ENCODE assay signal across 8 cellular contexts in the genomic region with DNA sequence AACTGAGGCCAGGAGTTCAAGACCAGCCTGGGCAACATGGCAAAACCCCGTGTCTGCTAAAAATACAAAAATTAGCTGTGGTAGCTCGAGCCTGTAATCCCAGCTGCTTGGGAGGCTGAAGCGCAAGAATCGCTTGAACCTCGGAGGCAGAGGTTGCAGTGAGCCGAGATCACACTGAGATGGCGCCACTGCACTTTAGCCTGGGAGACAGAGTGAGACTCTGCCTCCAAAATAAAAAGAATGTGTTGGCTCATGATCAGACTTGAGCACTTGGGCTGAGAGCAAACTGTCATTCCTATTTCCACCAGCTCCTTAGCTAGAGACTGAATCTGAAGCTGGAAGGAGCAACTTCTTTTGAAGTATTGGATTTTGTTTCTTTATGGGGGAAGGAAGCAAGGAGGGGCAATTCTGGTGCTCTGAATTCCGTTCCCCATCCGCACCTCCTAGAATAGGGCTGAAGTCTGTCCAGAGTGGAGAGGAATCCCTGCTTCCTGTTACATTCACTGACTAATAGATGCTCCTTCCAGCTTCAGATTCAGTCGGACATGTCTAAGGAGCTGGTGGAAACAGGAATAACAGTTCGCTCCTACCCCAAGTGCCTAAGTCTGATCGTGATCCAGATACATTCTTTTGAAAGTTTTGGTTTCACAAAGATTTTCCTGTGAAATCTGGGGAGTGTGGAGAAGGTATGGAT. TPM values are rescaled to one million over a fixed set of nuclear protein-coding genes. Genes with fewer than 3 reads are reported as not detected.
DNase-seq lines count a peak whose midpoint lies in the region; ATAC-seq and TF ChIP-seq lines count a peak whose summit lies in the region.

No MANE protein-coding gene starts in this region.

- no peak overlapping the region for H3K9ac ChIP-seq in neural cell (ENCODE audit: low read length)

- peaks cover 21% of the 10 kb centered on the region for H3K36me3 Mint-ChIP-seq in effector memory CD8-positive, alpha-beta T cell (ENCODE audit: insufficient read depth)

- H3K36me3 ChIP-seq in GM06990 (ENCODE audit: control insufficient read depth, insufficient read depth, low read length) (peaks cover 11% of the 10 kb centered on the region), neural cell (ENCODE audit: insufficient read depth, low read length) (no peaks in the 10 kb centered on the region)

- H3K79me2 ChIP-seq in neural cell (replicated peaks; ENCODE audit: insufficient read depth, low read length): peaks cover 10% of the 10 kb centered on the region

- H3K9me3 Mint-ChIP-seq in effector memory CD8-positive, alpha-beta T cell: no peaks in the 10 kb centered on the region

- no peaks in the 10 kb centered on the region for H3K27me3 Mint-ChIP-seq in effector memory CD8-positive, alpha-beta T cell

- POLR2A ChIA-PET in AG04449 (lab: Yijun Ruan, JAX): interaction anchor here (0.8 to 1.3 kb wide), 2 partner anchors 17 to 30 kb away, joined by 3 to 4 read pairs; a partner anchor contains a TSS

- no peaks in the 10 kb centered on the region for H3K9me2 ChIP-seq in neural cell (ENCODE audit: insufficient read depth, low read length)

- TF ChIP-seq EP300 in neural cell (conservative IDR thresholded peaks at IDR 0.05; ENCODE audit: poor library complexity, severe bottlenecking): no peak

- H3K4me1 Mint-ChIP-seq in effector memory CD8-positive, alpha-beta T cell (ENCODE audit: low read depth in 2 of 2): peaks cover 16 to 21% of the 10 kb centered on the region in 2 donors

- H3K4me3 Mint-ChIP-seq in effector memory CD8-positive, alpha-beta T cell: no peak overlapping the region

- CTCF ChIA-PET in AG04449 (lab: Yijun Ruan, JAX): interaction anchor here (0.8 to 2.5 kb wide), 10 partner anchors 9 to 85 kb away, joined by 3 to 21 read pairs (median 6); a partner anchor contains a TSS

- H3K27me3 ChIP-seq in GM06990 (replicated peaks; ENCODE audit: control insufficient read depth, insufficient read depth, low read length) (no peaks in the 10 kb centered on the region), neural cell (ENCODE audit: insufficient read depth, low read depth, low read length) (no peaks in the 10 kb centered on the region)

- H3K4me3 ChIP-seq in AG04449 (ENCODE audit: low read depth, low read length) (no peak overlapping the region), GM06990 (replicated peaks; ENCODE audit: low read depth, low read length) (no peak overlapping the region), neural cell (ENCODE audit: low read length) (no peak overlapping the region)

- no peak overlapping the region for H3K27ac ChIP-seq in neural cell (ENCODE audit: low read length)

- DNase-seq in AG04449 (ENCODE audit: low read depth, low spot score) (no peak), GM06990 (ENCODE audit: extremely low read depth, insufficient read length) (no peak), SK-N-DZ (ENCODE audit: low spot score) (peak; percentile 19), OCI-M2 (lab: John Stamatoyannopoulos, UW; ENCODE audit: unreplicated experiment) (no peak), NCI-H2171 (lab: John Stamatoyannopoulos, UW) (no peak)
- peak in 2 of 3 experiments; percentile 26 to 44 for DNase-seq in effector memory CD8-positive, alpha-beta T cell

- no peak for ATAC-seq in effector memory CD8-positive, alpha-beta T cell (replicated peaks)
- ATAC-seq in GM18517 (IDR thresholded peaks at IDR 0.05; ENCODE audit: unreplicated experiment): no peak

- no peak overlapping the region for H3K4me2 ChIP-seq in neural cell (ENCODE audit: low read length)

- TF ChIP-seq RAD21 in neural cell (conservative IDR thresholded peaks at IDR 0.05): peak; percentile 47

- no peaks in the 10 kb centered on the region for H3K9me3 ChIP-seq in neural cell (ENCODE audit: low read length)

- peak overlapping the region in 1 of 2 donors; percentile 25 for H3K27ac Mint-ChIP-seq in effector memory CD8-positive, alpha-beta T cell

- no peaks in the 10 kb centered on the region for H4K20me1 ChIP-seq in neural cell (ENCODE audit: insufficient read depth)

- TF ChIP-seq CTCF in AG04449 (IDR thresholded peaks at IDR 0.05; ENCODE audit: insufficient read depth, low read length, missing control alignments): peak; percentile 65
- peak; percentile 57 for TF ChIP-seq CTCF in GM06990 (IDR thresholded peaks at IDR 0.05; ENCODE audit: insufficient read depth, low read length, poor library complexity, severe bottlenecking)
- TF ChIP-seq CTCF in neural cell (IDR thresholded peaks at IDR 0.05; ENCODE audit: poor library complexity, severe bottlenecking): peak; percentile 52

- H2AFZ ChIP-seq in neural cell (ENCODE audit: low read depth, low read length): no peak overlapping the region

- H3F3A ChIP-seq in neural cell (ENCODE audit: insufficient read depth, low read length, poor library complexity, severe bottlenecking): no peaks in the 10 kb centered on the region

TF ChIP-seq in neural cell, 6 proteins besides CTCF, POLR2A, EP300 and RAD21:
- TF ChIP-seq SMC3 (conservative IDR thresholded peaks at IDR 0.05; ENCODE audit: poor library complexity) (peak; percentile 42), MXI1 (conservative IDR thresholded peaks at IDR 0.05; ENCODE audit: poor library complexity, severe bottlenecking) (no peak)

RNA-seq across cellular contexts. Expression of a gene that starts 3.8 kb away (rescaled TPM):
- polyA plus RNA-seq in SK-N-DZ (2014; cell fraction: cytosol; rRNA removed): 18.8 and 21.4 TPM in 2 replicates
- 13.1 and 16.4 TPM in 2 replicates for polyA plus RNA-seq in SK-N-DZ (2014; cell fraction: nucleus; rRNA removed)
- polyA plus RNA-seq in neural cell: 22.9 and 31.0 TPM in 2 replicates
- 40.6 and 44.6 TPM in 2 replicates for polyA minus RNA-seq in neural cell

RNA-seq across cellular contexts. Expression of a gene that starts 16.1 kb away (rescaled TPM):
- 24.7 and 25.2 TPM in 2 replicates for polyA plus RNA-seq in SK-N-DZ (2014; cell fraction: cytosol; rRNA removed)
- polyA plus RNA-seq in SK-N-DZ (2014; cell fraction: nucleus; rRNA removed): 20.2 and 23.8 TPM in 2 replicates
- 38.6 and 46.1 TPM in 2 replicates for polyA plus RNA-seq in neural cell
- polyA minus RNA-seq in neural cell: 43.9 and 49.9 TPM in 2 replicates

RNA-seq across cellular contexts. Expression of a gene that starts 17.0 kb away (rescaled TPM):
- 62.9 and 67.6 TPM in 2 replicates for polyA plus RNA-seq in SK-N-DZ (2014; cell fraction: cytosol; rRNA removed)
- 647 and 744 TPM in 2 replicates for polyA plus RNA-seq in SK-N-DZ (2014; cell fraction: nucleus; rRNA removed)
- 183 and 255 TPM in 2 replicates for polyA plus RNA-seq in neural cell
- 36.3 and 41.1 TPM in 2 replicates for polyA minus RNA-seq in neural cell

Comparison
In these comparisons a context has a peak if more than half of its experiments do, and no peak if none do; other contexts are left out.
1. DNase-seq: peak in SK-N-DZ (single experiment) and effector memory CD8-positive, alpha-beta T cell (2 of 3); none in AG04449 (single experiment), GM06990 (single experiment), OCI-M2 (single experiment) and NCI-H2171 (single experiment).
2. Peak in every context shown above with its lines, with median percentiles within 50 percentile points of each other: CTCF ChIP-seq.